32 cellular contexts compared by ENCODE assay signal in the genomic region with DNA sequence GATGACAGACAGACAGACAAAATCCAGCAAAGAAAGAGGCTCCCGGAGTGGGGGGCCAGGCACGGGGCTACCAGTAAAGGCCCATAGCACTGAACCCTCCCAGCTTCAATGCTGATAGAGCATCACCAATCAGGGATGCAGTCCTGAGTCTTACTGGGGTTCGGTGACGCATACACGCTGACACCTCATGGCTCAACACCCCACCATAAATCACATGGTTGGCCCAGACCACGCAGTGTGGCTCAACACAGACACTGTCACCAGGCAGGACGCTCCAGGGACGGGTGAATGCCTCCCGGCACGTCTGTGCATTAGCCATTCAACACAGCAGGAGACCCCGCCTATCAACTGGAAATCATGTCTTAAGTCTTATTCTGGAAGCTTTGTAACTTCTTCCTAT. TPM values are rescaled to one million over a fixed set of nuclear protein-coding genes. Genes with fewer than 3 reads are reported as not detected.
"Had no signal": no experiment of that assay in that cellular context is flagged by ENCODE, and none has a peak within 500 bp of the region (broad histone marks: within the 10 kb centered on the region; RNA-seq: fewer than 3 reads in every experiment).

No MANE protein-coding gene starts in this region.

- H3K36me3 ChIP-seq: ascending aorta, breast epithelium, cardiac muscle cell, colonic mucosa, esophagus squamous epithelium had no signal

- DNase-seq: activated CD4-positive, alpha-beta memory T cell treated with anti-CD3 and anti-CD28 coated beads, Interleukin-2, amount 10 ng/mL, durations not matched to agents 7 days and 5 days; activated CD4-positive, alpha-beta T cell treated with anti-CD3 and anti-CD28 coated beads for 1 hour; activated CD4-positive, alpha-beta T cell treated with anti-CD3 and anti-CD28 coated beads for 4 hours; activated CD4-positive, alpha-beta T cell treated with anti-CD3 and anti-CD28 coated beads, Interleukin-2, amount 10 ng/mL, durations not matched to agents 7 days and 5 days; activated CD4-positive, alpha-beta T cell treated with anti-CD3 and anti-CD28 coated beads, Interleukin-2, amount 50 U/mL, for 4 hours; activated CD8-positive, alpha-beta memory T cell treated with anti-CD3 and anti-CD28 coated beads, Interleukin-2, amount 50 U/mL, for 48 hours; activated gamma-delta T cell; activated naive CD4-positive, alpha-beta T cell; activated naive CD4-positive, alpha-beta T cell treated with anti-CD3 and anti-CD28 coated beads, Interleukin-2, amount 10 ng/mL, durations not matched to agents 7 days and 5 days; activated naive CD8-positive, alpha-beta T cell treated with anti-CD3 and anti-CD28 coated beads, Interleukin-2, amount 10 ng/mL, durations not matched to agents 7 days and 5 days; activated T-cell treated with anti-CD3 and anti-CD28 coated beads for 4 hours; activated T-cell treated with anti-CD3 and anti-CD28 coated beads, Interleukin-2, amount 50 U/mL, for 24 hours; activated T-cell treated with anti-CD3 and anti-CD28 coated beads, Interleukin-2, amount 50 U/mL, for 72 hours; central memory CD4-positive, alpha-beta T cell; cerebellar nuclear complex; colonic mucosa; effector CD8-positive, alpha-beta T cell; esophagus squamous epithelium; foreskin fibroblast; T-helper 17 cell had no signal

- ATAC-seq: activated naive CD4-positive, alpha-beta T cell treated with anti-CD3 and anti-CD28 coated beads, Interleukin-2, amount 50 U/mL, for 72 hours; activated T-cell treated with anti-CD3 and anti-CD28 coated beads, Interleukin-2, amount 50 U/mL, for 72 hours; T-helper 17 cell; WTC11 had no signal

- FAIRE-seq: endometrium, endothelial cell of umbilical vein, frontal cortex had no signal

- H3K9me3 ChIP-seq: ascending aorta, breast epithelium, colonic mucosa, esophagus squamous epithelium had no signal

- H3K4me1 ChIP-seq: ascending aorta, breast epithelium, colonic mucosa, esophagus squamous epithelium had no signal

- H3K27me3 ChIP-seq: ascending aorta, cardiac muscle cell, colonic mucosa had no signal

- H3K27ac ChIP-seq: ascending aorta, breast epithelium, cardiac muscle cell, colonic mucosa, epithelial cell of prostate, esophagus squamous epithelium, VCaP had no signal

- H3K4me3 ChIP-seq: ascending aorta, breast epithelium, cardiac muscle cell, colonic mucosa, esophagus squamous epithelium had no signal

RNA-seq across cellular contexts. Expression of gene NECAB2, which starts 35.0 kb away (rescaled TPM):
- total RNA-seq: activated CD4-positive, alpha-beta memory T cell treated with anti-CD3 and anti-CD28 coated beads, Interleukin-2, amount 10 ng/mL, durations not matched to agents 7 days and 5 days; activated CD4-positive, alpha-beta T cell treated with anti-CD3 and anti-CD28 coated beads, Interleukin-2, amount 10 ng/mL, durations not matched to agents 7 days and 5 days; activated naive CD4-positive, alpha-beta T cell treated with anti-CD3 and anti-CD28 coated beads, Interleukin-2, amount 50 U/mL, for 72 hours; activated naive CD8-positive, alpha-beta T cell treated with anti-CD3 and anti-CD28 coated beads, Interleukin-2, amount 10 ng/mL, durations not matched to agents 7 days and 5 days; ascending aorta; dermis microvascular lymphatic vessel endothelial cell; esophagus squamous epithelium; T-helper 17 cell had no signal
- polyA plus RNA-seq: esophagus had no signal

RNA-seq across cellular contexts. Expression of gene SLC38A8, which starts 39.6 kb away (rescaled TPM):
- total RNA-seq: activated CD4-positive, alpha-beta memory T cell treated with anti-CD3 and anti-CD28 coated beads, Interleukin-2, amount 10 ng/mL, durations not matched to agents 7 days and 5 days; activated CD4-positive, alpha-beta T cell treated with anti-CD3 and anti-CD28 coated beads, Interleukin-2, amount 10 ng/mL, durations not matched to agents 7 days and 5 days; activated naive CD4-positive, alpha-beta T cell treated with anti-CD3 and anti-CD28 coated beads, Interleukin-2, amount 50 U/mL, for 72 hours; activated naive CD8-positive, alpha-beta T cell treated with anti-CD3 and anti-CD28 coated beads, Interleukin-2, amount 10 ng/mL, durations not matched to agents 7 days and 5 days; activated T-cell treated with anti-CD3 and anti-CD28 coated beads, Interleukin-2, amount 50 U/mL, for 72 hours; ascending aorta; breast epithelium; cardiac muscle cell; colonic mucosa; dermis microvascular lymphatic vessel endothelial cell; endothelial cell of umbilical vein; esophagus squamous epithelium; frontal cortex; T-helper 17 cell; WTC11 had no signal
- polyA plus RNA-seq: cardiac muscle cell, endothelial cell of umbilical vein had no signal

RNA-seq across cellular contexts. Expression of gene OSGIN1, which starts 50.0 kb away (rescaled TPM):
- total RNA-seq: frontal cortex had no signal
